In the genomic region with DNA sequence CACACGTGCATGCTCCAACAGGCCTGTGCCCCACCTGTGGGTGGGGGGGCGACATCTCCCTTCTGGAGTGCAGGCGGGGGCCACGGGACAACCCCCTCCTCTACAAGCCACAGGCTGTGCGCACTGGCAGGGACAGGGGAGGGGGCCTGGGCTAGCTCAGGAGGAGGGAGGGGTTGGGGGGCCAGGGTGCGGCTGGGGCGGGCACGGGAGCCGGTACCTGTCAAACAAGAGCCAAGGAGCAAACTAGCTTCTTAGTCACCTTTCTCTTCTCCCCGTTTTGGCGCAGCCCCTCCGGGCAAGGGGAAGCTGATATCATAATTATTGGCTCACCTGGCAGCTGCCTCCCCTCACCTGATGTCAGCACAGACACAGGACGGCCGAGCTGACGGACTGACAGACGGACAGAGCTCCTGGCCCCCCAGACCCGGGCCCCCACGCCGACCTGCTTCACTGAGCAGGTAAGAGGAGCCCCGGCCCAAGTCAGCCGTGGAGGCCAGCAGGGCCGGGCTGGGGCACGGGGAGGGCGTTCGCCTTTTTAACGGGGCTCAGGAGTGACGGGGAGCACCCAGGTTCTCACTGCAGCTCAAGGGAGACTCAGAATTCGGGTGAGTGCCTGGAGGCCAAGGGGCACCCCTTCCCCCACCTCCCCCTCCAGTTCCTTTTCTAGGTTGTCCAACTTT, we compare ENCODE assay signal across 22 cellular contexts. TPM values are rescaled to one million over a fixed set of nuclear protein-coding genes. Genes with fewer than 3 reads are reported as not detected.
DNase-seq lines count a peak whose midpoint lies in the region; ATAC-seq and TF ChIP-seq lines count a peak whose summit lies in the region.
"Had no signal": no experiment of that assay in that cellular context is flagged by ENCODE, and none has a peak within 500 bp of the region (broad histone marks: within the 10 kb centered on the region; RNA-seq: fewer than 3 reads in every experiment).

A gene with protein sequence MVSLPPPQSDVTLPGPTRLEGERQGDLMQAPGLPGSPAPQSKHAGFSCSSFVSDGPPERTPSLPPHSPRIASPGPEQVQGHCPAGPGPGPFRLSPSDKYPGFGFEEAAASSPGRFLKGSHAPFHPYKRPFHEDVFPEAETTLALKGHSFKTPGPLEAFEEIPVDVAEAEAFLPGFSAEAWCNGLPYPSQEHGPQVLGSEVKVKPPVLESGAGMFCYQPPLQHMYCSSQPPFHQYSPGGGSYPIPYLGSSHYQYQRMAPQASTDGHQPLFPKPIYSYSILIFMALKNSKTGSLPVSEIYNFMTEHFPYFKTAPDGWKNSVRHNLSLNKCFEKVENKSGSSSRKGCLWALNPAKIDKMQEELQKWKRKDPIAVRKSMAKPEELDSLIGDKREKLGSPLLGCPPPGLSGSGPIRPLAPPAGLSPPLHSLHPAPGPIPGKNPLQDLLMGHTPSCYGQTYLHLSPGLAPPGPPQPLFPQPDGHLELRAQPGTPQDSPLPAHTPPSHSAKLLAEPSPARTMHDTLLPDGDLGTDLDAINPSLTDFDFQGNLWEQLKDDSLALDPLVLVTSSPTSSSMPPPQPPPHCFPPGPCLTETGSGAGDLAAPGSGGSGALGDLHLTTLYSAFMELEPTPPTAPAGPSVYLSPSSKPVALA (plus strand): TSS at position 363 of the 680 bp plus-strand sequence. CDS start 17,622 bp downstream, outside the sequence.

- TF ChIP-seq POLR2A in esophagus squamous epithelium (IDR thresholded peaks at IDR 0.05), result no peak

- intact Hi-C loops in esophagus squamous epithelium (cut with DNase I) (no loop called here), head of caudate nucleus (cut with DNase I) (no loop called here)

- H3K4me3 ChIP-seq in RWPE2 (ENCODE audit: severe bottlenecking) (no peak within 1 kb of the TSS), esophagus squamous epithelium (peak within 1 kb of the TSS; percentile 41 to 57 (median 49)), parathyroid adenoma (ENCODE audit: low read depth, low read length) (no peak within 1 kb of the TSS)
- H3K4me3 ChIP-seq: GM23248, Peyer's patch had no signal

- DNase-seq in HPDE6-E6E7 (ENCODE audit: extremely low spot score), result peak; percentile 76
- DNase-seq in RWPE2 (ENCODE audit: low spot score), result no peak
- no peak for DNase-seq in esophagus squamous epithelium (lab: John Stamatoyannopoulos, UW)
- DNase-seq in iPS-NIHi7 (ENCODE audit: extremely low spot score), result no peak
- DNase-seq in head of caudate nucleus, result no peak
- no peak for DNase-seq in NCI-H526 treated with DMSO at 0.1 percent for 48 hours (lab: John Stamatoyannopoulos, UW)
- DNase-seq: CD8-positive, alpha-beta T cell; DND-41; GDM1; GM23248; HFFc6; NCI-H1092 treated with DMSO at 0.1 percent for 48 hours; NCI-H1930; NCI-H2227 treated with DMSO at 0.1 percent for 48 hours; Peyer's patch; SIG-M5 had no signal

- H3K4me1 ChIP-seq in RWPE2 (ENCODE audit: insufficient read depth, poor library complexity, severe bottlenecking) (peaks cover 29% of the 10 kb centered on the region), esophagus squamous epithelium (peaks cover 23 to 72% (median 25%) of the 10 kb centered on the region in 3 donors), parathyroid adenoma (peaks cover 3% of the 10 kb centered on the region)
- H3K4me1 ChIP-seq: Peyer's patch had no signal

- H3K9me3 ChIP-seq in RWPE2 (ENCODE audit: severe bottlenecking) (no peaks in the 10 kb centered on the region), esophagus squamous epithelium (no peaks in the 10 kb centered on the region), parathyroid adenoma (ENCODE audit: control insufficient read depth, low read length) (no peaks in the 10 kb centered on the region)
- H3K9me3 ChIP-seq: Peyer's patch had no signal

- H3K27ac ChIP-seq in RWPE2 (ENCODE audit: poor library complexity, severe bottlenecking), result no peak within 1 kb of the TSS
- peak within 1 kb of the TSS; percentile 30 to 90 (median 86) for H3K27ac ChIP-seq in esophagus squamous epithelium
- H3K27ac ChIP-seq in parathyroid adenoma, result no peak within 1 kb of the TSS
- H3K27ac ChIP-seq: GM23248, KMS-11, Peyer's patch had no signal

- H3K4me2 ChIP-seq in parathyroid adenoma (ENCODE audit: low read length), result no peak within 1 kb of the TSS
- H3K4me2 ChIP-seq: KMS-11 had no signal

- TF ChIP-seq CTCF in RWPE2 (IDR thresholded peaks at IDR 0.05; ENCODE audit: poor library complexity, severe bottlenecking) (no peak), esophagus squamous epithelium (IDR thresholded peaks at IDR 0.05) (no peak), parathyroid adenoma (IDR thresholded peaks at IDR 0.05) (no peak)

- no peak within 1 kb of the TSS for H3K9ac ChIP-seq in parathyroid adenoma
- H3K9ac ChIP-seq: GM23248, KMS-11 had no signal

- no peaks in the 10 kb centered on the region for H3K79me2 ChIP-seq in parathyroid adenoma

- ATAC-seq in RWPE2 (ENCODE audit: low read depth) (peak; percentile 47), HG02678 (IDR thresholded peaks at IDR 0.05; ENCODE audit: unreplicated experiment) (no peak)
- ATAC-seq: CD8-positive, alpha-beta T cell; HepG2 had no signal

- H3K36me3 ChIP-seq in RWPE2 (ENCODE audit: low read depth), result no peaks in the 10 kb centered on the region
- H3K36me3 ChIP-seq in esophagus squamous epithelium, result peaks cover 0 to under 1% (median 0%) of the 10 kb centered on the region in 3 donors
- no peaks in the 10 kb centered on the region for H3K36me3 ChIP-seq in parathyroid adenoma (ENCODE audit: control insufficient read depth, insufficient read depth, low read length)
- H3K36me3 ChIP-seq: Peyer's patch had no signal

- H2AFZ ChIP-seq in parathyroid adenoma, result peak within 1 kb of the TSS; percentile 22
- H2AFZ ChIP-seq: GM23248 had no signal

- H3K27me3 ChIP-seq in RWPE2 (ENCODE audit: insufficient read depth, poor library complexity, severe bottlenecking) (no peaks in the 10 kb centered on the region), esophagus squamous epithelium (peaks cover 0 to 56% (median 0%) of the 10 kb centered on the region in 4 donors), parathyroid adenoma (ENCODE audit: control insufficient read depth, insufficient read depth, low read length) (no peaks in the 10 kb centered on the region)
- H3K27me3 ChIP-seq: Peyer's patch had no signal

- 12 to 61% methylated on average over 14 to 16 of the region's 28 CpGs for WGBS in esophagus squamous epithelium, 2 donors

RNA-seq across cellular contexts. Expression of the gene that starts here (rescaled TPM):
- total RNA-seq in esophagus squamous epithelium, result 10 to 100 TPM; 10.5 to 17.0 (median 14.8) TPM
- total RNA-seq: B cell; CD8-positive, alpha-beta T cell; GM23248; HepG2; HFFc6; MCF 10A; Peyer's patch had no signal

Comparison
In these comparisons a context has a peak if more than half of its experiments do, and no peak if none do; other contexts are left out.
1. H3K27ac ChIP-seq: peak in esophagus squamous epithelium (4 of 4); none in RWPE2 (single experiment) and parathyroid adenoma (single experiment).
2. H3K4me3 ChIP-seq: peak in esophagus squamous epithelium (4 of 4); none in RWPE2 (single experiment) and parathyroid adenoma (single experiment).